In the genomic region with DNA sequence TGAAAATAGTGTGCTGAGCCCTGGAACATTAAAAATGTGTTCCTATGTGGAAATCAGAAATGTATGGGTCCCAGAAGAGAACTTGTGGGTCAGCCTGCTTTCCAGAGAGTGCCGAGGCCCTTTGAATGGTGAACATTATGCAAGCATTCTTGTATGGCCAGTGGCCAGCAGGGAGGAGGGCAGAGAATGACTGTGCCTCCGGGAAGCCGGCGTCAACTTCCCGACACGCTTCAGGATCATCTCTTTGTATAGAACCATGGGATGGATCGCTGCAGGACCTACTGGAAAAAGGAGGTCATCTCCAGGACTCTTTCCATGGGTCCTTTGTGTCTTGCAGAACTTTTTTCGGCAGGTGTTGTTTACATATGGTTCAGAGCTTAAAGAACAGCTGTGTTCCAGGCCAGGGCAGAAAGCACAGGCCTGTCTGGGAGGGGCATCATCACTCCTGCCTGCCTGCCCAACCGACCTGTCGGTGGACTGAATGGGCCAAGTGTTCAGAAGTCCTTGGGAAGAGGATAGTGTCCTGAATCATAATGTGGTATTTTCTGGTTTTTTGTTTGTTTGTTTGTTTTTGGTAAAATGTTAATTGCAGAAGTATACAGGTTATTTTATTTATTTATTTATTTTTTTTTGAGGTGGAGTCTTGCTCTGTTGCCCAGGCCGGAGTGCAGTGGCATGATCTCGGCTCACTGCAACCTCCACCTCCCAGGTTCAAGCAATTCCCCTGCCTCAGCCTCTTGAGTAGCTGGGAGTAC, we compare ENCODE assay signal across 1 cellular context.
TF ChIP-seq lines count a peak whose summit lies in the region.

No MANE protein-coding gene starts in this region.

TF ChIP-seq in HepG2, 621 proteins besides CTCF, POLR2A, EP300 and RAD21 (continued from another document and continues in another):
- TF ChIP-seq, protein P1, sequence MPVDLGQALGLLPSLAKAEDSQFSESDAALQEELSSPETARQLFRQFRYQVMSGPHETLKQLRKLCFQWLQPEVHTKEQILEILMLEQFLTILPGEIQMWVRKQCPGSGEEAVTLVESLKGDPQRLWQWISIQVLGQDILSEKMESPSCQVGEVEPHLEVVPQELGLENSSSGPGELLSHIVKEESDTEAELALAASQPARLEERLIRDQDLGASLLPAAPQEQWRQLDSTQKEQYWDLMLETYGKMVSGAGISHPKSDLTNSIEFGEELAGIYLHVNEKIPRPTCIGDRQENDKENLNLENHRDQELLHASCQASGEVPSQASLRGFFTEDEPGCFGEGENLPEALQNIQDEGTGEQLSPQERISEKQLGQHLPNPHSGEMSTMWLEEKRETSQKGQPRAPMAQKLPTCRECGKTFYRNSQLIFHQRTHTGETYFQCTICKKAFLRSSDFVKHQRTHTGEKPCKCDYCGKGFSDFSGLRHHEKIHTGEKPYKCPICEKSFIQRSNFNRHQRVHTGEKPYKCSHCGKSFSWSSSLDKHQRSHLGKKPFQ (CRISPR knock-in tag; IDR thresholded peaks at IDR 0.05; ENCODE audit: insufficient replicate concordance) = peak; percentile 32
- TF ChIP-seq, protein P2, sequence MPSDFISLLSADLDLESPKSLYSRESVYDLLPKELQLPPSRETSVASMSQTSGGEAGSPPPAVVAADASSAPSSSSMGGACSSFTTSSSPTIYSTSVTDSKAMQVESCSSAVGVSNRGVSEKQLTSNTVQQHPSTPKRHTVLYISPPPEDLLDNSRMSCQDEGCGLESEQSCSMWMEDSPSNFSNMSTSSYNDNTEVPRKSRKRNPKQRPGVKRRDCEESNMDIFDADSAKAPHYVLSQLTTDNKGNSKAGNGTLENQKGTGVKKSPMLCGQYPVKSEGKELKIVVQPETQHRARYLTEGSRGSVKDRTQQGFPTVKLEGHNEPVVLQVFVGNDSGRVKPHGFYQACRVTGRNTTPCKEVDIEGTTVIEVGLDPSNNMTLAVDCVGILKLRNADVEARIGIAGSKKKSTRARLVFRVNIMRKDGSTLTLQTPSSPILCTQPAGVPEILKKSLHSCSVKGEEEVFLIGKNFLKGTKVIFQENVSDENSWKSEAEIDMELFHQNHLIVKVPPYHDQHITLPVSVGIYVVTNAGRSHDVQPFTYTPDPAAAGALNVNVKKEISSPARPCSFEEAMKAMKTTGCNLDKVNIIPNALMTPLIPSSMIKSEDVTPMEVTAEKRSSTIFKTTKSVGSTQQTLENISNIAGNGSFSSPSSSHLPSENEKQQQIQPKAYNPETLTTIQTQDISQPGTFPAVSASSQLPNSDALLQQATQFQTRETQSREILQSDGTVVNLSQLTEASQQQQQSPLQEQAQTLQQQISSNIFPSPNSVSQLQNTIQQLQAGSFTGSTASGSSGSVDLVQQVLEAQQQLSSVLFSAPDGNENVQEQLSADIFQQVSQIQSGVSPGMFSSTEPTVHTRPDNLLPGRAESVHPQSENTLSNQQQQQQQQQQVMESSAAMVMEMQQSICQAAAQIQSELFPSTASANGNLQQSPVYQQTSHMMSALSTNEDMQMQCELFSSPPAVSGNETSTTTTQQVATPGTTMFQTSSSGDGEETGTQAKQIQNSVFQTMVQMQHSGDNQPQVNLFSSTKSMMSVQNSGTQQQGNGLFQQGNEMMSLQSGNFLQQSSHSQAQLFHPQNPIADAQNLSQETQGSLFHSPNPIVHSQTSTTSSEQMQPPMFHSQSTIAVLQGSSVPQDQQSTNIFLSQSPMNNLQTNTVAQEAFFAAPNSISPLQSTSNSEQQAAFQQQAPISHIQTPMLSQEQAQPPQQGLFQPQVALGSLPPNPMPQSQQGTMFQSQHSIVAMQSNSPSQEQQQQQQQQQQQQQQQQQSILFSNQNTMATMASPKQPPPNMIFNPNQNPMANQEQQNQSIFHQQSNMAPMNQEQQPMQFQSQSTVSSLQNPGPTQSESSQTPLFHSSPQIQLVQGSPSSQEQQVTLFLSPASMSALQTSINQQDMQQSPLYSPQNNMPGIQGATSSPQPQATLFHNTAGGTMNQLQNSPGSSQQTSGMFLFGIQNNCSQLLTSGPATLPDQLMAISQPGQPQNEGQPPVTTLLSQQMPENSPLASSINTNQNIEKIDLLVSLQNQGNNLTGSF (CRISPR knock-in tag; IDR thresholded peaks at IDR 0.05) = no peak
- TF ChIP-seq, protein P3, sequence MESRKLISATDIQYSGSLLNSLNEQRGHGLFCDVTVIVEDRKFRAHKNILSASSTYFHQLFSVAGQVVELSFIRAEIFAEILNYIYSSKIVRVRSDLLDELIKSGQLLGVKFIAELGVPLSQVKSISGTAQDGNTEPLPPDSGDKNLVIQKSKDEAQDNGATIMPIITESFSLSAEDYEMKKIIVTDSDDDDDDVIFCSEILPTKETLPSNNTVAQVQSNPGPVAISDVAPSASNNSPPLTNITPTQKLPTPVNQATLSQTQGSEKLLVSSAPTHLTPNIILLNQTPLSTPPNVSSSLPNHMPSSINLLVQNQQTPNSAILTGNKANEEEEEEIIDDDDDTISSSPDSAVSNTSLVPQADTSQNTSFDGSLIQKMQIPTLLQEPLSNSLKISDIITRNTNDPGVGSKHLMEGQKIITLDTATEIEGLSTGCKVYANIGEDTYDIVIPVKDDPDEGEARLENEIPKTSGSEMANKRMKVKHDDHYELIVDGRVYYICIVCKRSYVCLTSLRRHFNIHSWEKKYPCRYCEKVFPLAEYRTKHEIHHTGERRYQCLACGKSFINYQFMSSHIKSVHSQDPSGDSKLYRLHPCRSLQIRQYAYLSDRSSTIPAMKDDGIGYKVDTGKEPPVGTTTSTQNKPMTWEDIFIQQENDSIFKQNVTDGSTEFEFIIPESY (CRISPR knock-in tag; IDR thresholded peaks at IDR 0.05) = 0 out of 2 replicates have a peak, but pooled peaks have one; percentile 30
- TF ChIP-seq KAT2B (IDR thresholded peaks at IDR 0.05; ENCODE audit: borderline replicate concordance, low read depth, low read length) = no peak
- TF ChIP-seq ZNF121 (CRISPR knock-in tag; IDR thresholded peaks at IDR 0.05) = peak; percentile 54
- TF ChIP-seq, protein P4, sequence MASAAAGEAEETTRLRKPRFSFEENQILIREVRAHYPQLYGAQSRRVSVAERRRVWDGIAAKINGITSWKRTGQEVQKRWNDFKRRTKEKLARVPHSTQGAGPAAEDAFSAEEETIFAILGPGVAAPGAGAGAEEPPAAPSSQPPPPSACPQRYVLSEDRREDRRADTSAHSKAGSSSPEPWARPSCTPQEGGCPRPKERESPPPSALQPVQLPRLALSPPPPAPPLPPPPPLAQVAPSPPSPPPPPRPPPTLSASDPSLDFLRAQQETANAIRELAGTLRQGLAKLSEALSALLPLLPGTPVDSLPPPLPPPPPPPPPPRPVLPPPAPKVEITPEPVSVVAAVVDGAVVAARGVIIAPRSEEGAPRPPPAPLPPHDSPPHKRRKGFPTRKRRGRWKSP (CRISPR knock-in tag; IDR thresholded peaks at IDR 0.05) = peak; percentile 83
- TF ChIP-seq, protein P5, sequence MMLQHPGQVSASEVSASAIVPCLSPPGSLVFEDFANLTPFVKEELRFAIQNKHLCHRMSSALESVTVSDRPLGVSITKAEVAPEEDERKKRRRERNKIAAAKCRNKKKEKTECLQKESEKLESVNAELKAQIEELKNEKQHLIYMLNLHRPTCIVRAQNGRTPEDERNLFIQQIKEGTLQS (CRISPR knock-in tag; IDR thresholded peaks at IDR 0.05) = no peak
- no peak for TF ChIP-seq NKX3-1 (CRISPR knock-in tag; IDR thresholded peaks at IDR 0.05)
- peak; percentile 58 for TF ChIP-seq PHF21A (CRISPR knock-in tag; IDR thresholded peaks at IDR 0.05)
- no peak for TF ChIP-seq SOX6 (IDR thresholded peaks at IDR 0.05)
- peak; percentile 89 for TF ChIP-seq SOX6 (CRISPR knock-in tag; IDR thresholded peaks at IDR 0.05)
- TF ChIP-seq TEAD3 (CRISPR knock-in tag; optimal IDR thresholded peaks at IDR 0.05; ENCODE audit: borderline replicate concordance) = peak; percentile 60
- TF ChIP-seq, protein P6, sequence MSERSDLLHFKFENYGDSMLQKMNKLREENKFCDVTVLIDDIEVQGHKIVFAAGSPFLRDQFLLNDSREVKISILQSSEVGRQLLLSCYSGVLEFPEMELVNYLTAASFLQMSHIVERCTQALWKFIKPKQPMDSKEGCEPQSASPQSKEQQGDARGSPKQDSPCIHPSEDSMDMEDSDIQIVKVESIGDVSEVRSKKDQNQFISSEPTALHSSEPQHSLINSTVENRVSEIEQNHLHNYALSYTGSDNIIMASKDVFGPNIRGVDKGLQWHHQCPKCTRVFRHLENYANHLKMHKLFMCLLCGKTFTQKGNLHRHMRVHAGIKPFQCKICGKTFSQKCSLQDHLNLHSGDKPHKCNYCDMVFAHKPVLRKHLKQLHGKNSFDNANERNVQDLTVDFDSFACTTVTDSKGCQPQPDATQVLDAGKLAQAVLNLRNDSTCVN (CRISPR knock-in tag; IDR thresholded peaks at IDR 0.05; ENCODE audit: borderline replicate concordance) = peak; percentile 90
- TF ChIP-seq, protein P7, sequence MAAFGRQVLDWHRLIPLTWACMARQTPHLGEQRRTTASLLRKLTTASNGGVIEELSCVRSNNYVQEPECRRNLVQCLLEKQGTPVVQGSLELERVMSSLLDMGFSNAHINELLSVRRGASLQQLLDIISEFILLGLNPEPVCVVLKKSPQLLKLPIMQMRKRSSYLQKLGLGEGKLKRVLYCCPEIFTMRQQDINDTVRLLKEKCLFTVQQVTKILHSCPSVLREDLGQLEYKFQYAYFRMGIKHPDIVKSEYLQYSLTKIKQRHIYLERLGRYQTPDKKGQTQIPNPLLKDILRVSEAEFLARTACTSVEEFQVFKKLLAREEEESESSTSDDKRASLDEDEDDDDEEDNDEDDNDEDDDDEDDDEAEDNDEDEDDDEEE (CRISPR knock-in tag; IDR thresholded peaks at IDR 0.05) = no peak
- peak; percentile 45 for TF ChIP-seq HDAC2 (CRISPR knock-in tag; IDR thresholded peaks at IDR 0.05)
- TF ChIP-seq LCORL (IDR thresholded peaks at IDR 0.05) = no peak
- TF ChIP-seq LCORL (CRISPR knock-in tag; IDR thresholded peaks at IDR 0.05) = peak; percentile 60; the same call in 1 of the 2 replicates
- no peak for TF ChIP-seq ZNF3 (CRISPR knock-in tag; IDR thresholded peaks at IDR 0.05)
- peak; percentile 63 for TF ChIP-seq KAT8 (CRISPR knock-in tag; IDR thresholded peaks at IDR 0.05)
- no peak for TF ChIP-seq ZBTB42 (CRISPR knock-in tag; IDR thresholded peaks at IDR 0.05)
- no peak for TF ChIP-seq CHD2 (IDR thresholded peaks at IDR 0.05; ENCODE audit: low read depth, low read length)
- peak; percentile 91 for TF ChIP-seq SOX5 (CRISPR knock-in tag; IDR thresholded peaks at IDR 0.05; ENCODE audit: borderline replicate concordance)
- TF ChIP-seq, protein P8, sequence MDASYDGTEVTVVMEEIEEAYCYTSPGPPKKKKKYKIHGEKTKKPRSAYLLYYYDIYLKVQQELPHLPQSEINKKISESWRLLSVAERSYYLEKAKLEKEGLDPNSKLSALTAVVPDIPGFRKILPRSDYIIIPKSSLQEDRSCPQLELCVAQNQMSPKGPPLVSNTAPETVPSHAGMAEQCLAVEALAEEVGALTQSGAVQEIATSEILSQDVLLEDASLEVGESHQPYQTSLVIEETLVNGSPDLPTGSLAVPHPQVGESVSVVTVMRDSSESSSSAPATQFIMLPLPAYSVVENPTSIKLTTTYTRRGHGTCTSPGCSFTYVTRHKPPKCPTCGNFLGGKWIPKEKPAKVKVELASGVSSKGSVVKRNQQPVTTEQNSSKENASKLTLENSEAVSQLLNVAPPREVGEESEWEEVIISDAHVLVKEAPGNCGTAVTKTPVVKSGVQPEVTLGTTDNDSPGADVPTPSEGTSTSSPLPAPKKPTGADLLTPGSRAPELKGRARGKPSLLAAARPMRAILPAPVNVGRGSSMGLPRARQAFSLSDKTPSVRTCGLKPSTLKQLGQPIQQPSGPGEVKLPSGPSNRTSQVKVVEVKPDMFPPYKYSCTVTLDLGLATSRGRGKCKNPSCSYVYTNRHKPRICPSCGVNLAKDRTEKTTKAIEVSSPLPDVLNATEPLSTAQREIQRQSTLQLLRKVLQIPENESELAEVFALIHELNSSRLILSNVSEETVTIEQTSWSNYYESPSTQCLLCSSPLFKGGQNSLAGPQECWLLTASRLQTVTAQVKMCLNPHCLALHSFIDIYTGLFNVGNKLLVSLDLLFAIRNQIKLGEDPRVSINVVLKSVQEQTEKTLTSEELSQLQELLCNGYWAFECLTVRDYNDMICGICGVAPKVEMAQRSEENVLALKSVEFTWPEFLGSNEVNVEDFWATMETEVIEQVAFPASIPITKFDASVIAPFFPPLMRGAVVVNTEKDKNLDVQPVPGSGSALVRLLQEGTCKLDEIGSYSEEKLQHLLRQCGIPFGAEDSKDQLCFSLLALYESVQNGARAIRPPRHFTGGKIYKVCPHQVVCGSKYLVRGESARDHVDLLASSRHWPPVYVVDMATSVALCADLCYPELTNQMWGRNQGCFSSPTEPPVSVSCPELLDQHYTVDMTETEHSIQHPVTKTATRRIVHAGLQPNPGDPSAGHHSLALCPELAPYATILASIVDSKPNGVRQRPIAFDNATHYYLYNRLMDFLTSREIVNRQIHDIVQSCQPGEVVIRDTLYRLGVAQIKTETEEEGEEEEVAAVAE (CRISPR knock-in tag; IDR thresholded peaks at IDR 0.05; ENCODE audit: borderline replicate concordance) = 0 out of 2 replicates have a peak, but pooled peaks have one; percentile 38
- peak; percentile 58 for TF ChIP-seq PPARG (CRISPR knock-in tag; conservative IDR thresholded peaks at IDR 0.05)
- no peak for TF ChIP-seq ZNF441 (CRISPR knock-in tag; IDR thresholded peaks at IDR 0.05; ENCODE audit: borderline replicate concordance)
- TF ChIP-seq, protein P9, sequence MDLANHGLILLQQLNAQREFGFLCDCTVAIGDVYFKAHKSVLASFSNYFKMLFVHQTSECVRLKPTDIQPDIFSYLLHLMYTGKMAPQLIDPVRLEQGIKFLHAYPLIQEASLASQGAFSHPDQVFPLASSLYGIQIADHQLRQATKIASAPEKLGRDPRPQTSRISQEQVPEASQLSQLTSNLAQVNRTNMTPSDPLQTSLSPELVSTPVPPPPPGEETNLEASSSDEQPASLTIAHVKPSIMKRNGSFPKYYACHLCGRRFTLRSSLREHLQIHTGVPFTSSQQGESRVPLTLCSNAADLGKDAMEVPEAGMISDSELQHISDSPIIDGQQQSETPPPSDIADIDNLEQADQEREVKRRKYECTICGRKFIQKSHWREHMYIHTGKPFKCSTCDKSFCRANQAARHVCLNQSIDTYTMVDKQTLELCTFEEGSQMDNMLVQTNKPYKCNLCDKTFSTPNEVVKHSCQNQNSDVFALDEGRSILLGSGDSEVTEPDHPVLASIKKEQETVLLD (CRISPR knock-in tag; IDR thresholded peaks at IDR 0.05; ENCODE audit: low read depth) = no peak
- peak; percentile 36 for TF ChIP-seq POLR2AphosphoS5 (IDR thresholded peaks at IDR 0.05; ENCODE audit: low read depth, low read length)
- peak; percentile 61 for TF ChIP-seq XRCC5 (optimal IDR thresholded peaks at IDR 0.05; ENCODE audit: low read length)
- peak; percentile 55; the same call in 1 of the 2 replicates for TF ChIP-seq IRF2 (CRISPR knock-in tag; IDR thresholded peaks at IDR 0.05)
- peak; percentile 49 for TF ChIP-seq MED1 (CRISPR knock-in tag; IDR thresholded peaks at IDR 0.05)
- no peak for TF ChIP-seq GPN1 (CRISPR knock-in tag; IDR thresholded peaks at IDR 0.05; ENCODE audit: borderline replicate concordance)
- TF ChIP-seq NR2F1 (CRISPR knock-in tag; IDR thresholded peaks at IDR 0.05) = peak in 1 of 2 experiments; percentile 41; a peak in 1 of 4 replicates
- peak; percentile 75 for TF ChIP-seq ZNF331 (CRISPR knock-in tag; IDR thresholded peaks at IDR 0.05)
- no peak for TF ChIP-seq MEIS1 (CRISPR knock-in tag; IDR thresholded peaks at IDR 0.05; ENCODE audit: borderline replicate concordance)
- TF ChIP-seq, protein P10, sequence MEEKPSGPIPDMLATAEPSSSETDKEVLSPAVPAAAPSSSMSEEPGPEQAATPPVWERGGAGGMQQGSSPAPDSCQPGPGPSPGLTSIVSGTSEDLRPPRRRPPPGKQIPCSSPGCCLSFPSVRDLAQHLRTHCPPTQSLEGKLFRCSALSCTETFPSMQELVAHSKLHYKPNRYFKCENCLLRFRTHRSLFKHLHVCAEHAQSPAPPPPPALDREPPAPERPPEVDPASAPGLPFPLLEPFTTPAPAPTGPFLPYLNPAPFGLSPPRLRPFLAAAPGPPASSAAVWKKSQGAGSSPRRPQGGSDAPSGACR (CRISPR knock-in tag; IDR thresholded peaks at IDR 0.05) = no peak
